20 cellular contexts compared by ENCODE assay signal in the genomic region with DNA sequence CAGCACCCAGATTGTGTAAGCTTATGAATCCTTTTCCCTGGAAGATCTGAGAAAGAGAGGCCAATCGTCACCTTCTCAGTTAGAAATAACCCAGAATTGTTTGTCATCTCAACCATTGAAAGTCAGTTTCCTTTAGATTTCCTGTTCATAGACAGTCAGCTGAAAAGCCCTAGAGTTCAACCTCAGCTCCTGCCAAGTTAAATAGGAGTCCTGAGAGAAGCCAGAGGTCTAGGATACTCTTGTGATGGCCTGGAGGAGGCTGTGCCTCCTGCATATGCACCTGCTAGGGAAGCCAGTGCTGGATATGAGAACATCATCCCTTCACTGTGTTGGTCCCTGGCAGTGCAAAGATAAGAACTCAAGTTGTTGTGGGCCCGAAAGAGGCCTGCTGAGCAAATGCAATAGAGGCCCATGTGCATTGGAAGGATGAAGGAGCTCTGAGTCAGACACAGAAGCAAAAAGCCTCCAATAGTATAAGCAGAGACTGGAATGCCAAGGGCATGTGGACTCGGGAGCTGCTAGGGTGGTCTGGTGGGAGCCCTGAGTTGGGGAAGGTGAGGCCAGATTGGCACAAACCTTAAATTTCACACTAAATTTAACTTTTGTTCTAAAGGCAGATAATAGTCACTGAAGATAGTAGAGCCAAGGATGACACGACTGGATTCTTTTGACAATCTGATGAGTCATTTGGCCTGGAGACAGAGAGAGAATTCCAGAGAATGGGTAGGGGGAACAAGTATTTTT.
DNase-seq lines count a peak whose midpoint lies in the region; ATAC-seq and TF ChIP-seq lines count a peak whose summit lies in the region.
"Had no signal": no experiment of that assay in that cellular context is flagged by ENCODE, and none has a peak within 500 bp of the region (broad histone marks: within the 10 kb centered on the region; RNA-seq: fewer than 3 reads in every experiment).

No MANE protein-coding gene starts in this region.

- H3K4me3 ChIP-seq in choroid plexus epithelial cell (ENCODE audit: low read depth, low read length), result no peak overlapping the region
- H3K4me3 ChIP-seq: cardiac muscle cell, uterus had no signal

- ATAC-seq in GM18867 (IDR thresholded peaks at IDR 0.05; ENCODE audit: unreplicated experiment), result no peak
- no peak for ATAC-seq in activated CD4-positive, CD25-positive, alpha-beta regulatory T cell treated with anti-CD3 and anti-CD28 coated beads, Interleukin-2, amount 50 U/mL, for 24 hours
- no peak for ATAC-seq in HG03432 (IDR thresholded peaks at IDR 0.05; ENCODE audit: unreplicated experiment)
- ATAC-seq: activated CD8-positive, alpha-beta T cell treated with anti-CD3 and anti-CD28 coated beads for 36 hours; activated naive CD4-positive, alpha-beta T cell treated with anti-CD3 and anti-CD28 coated beads, Interleukin-2, amount 50 U/mL, for 72 hours; activated T-cell treated with anti-CD3 and anti-CD28 coated beads, Interleukin-2, amount 50 U/mL, for 4 hours; naive thymus-derived CD8-positive, alpha-beta T cell; Right ventricle myocardium inferior had no signal

- no peak for TF ChIP-seq CTCF in choroid plexus epithelial cell (conservative IDR thresholded peaks at IDR 0.05; ENCODE audit: low read depth, low read length)

- DNase-seq in EH (ENCODE audit: low read depth), result peak; percentile 57
- peak; percentile 35 for DNase-seq in NCI-H226
- peak; percentile 10 for DNase-seq in choroid plexus epithelial cell (ENCODE audit: low read depth)
- DNase-seq in pons (ENCODE audit: low spot score), result peak; percentile 9
- no peak for DNase-seq in activated CD4-positive, alpha-beta T cell treated with anti-CD3 and anti-CD28 coated beads, Interleukin-2, amount 50 U/mL, for 4 hours
- DNase-seq: activated CD8-positive, alpha-beta T cell treated with anti-CD3 and anti-CD28 coated beads for 36 hours; activated T-cell treated with anti-CD3 and anti-CD28 coated beads, Interleukin-2, amount 50 U/mL, for 4 hours; Calu3; erythroblast; naive thymus-derived CD8-positive, alpha-beta T cell; NCI-H187; NCI-H510A; stimulated activated CD4-positive, alpha-beta T cell treated with anti-CD3 and anti-CD28 coated beads, Interleukin-2, amount 100 ng/mL, for 48 hours; uterus had no signal

Comparison
In these comparisons a context has a peak if more than half of its experiments do, and no peak if none do; other contexts are left out.
1. DNase-seq: peak in EH (single experiment), NCI-H226 (single experiment), choroid plexus epithelial cell (single experiment) and pons (single experiment); none in activated CD4-positive, alpha-beta T cell treated with anti-CD3 and anti-CD28 coated beads, Interleukin-2, amount 50 U/mL, for 4 hours (0 of 2).